Comparison of ENCODE assay signal across 8 cellular contexts in the genomic region with DNA sequence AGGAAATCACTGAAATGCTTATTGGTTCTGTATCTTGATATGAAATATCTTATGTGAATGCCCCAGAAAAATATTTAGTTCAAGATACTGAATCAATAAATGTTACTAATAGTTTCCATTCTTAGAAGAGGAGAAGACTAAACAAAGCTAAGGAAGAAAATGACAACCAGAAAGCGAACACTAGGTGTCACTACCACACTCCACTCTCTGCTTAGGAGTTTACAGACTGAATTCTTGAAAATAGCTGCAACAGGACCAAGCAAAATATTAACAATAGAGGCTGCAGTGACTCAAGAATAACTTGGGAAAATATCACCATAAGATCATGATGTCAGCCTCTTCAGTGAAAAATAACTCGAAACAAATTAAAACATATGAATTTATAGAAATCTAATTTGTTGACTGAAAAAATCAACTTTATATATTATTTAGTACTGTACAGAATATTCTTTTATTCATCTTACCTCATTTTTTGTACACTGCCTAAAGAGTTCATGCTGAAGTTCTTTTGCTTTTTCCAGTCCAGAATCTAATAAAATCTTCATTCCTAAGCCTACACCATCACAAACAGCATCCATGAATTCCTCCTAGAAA.
A peak's percentile ranks its signal among the peaks of the same experiment; 100 is the strongest.
DNase-seq lines count a peak whose midpoint lies in the region; ATAC-seq and TF ChIP-seq lines count a peak whose summit lies in the region.

No MANE protein-coding gene starts in this region.

- TF ChIP-seq CTCF in activated CD8-positive, alpha-beta T cell treated with anti-CD3 and anti-CD28 coated beads for 36 hours (IDR thresholded peaks at IDR 0.05) = peak; percentile 67

- H3K9me3 Mint-ChIP-seq in activated CD8-positive, alpha-beta T cell treated with anti-CD3 and anti-CD28 coated beads for 36 hours = no peaks in the 10 kb centered on the region

- intact Hi-C loops in activated CD8-positive, alpha-beta T cell treated with anti-CD3 and anti-CD28 coated beads for 36 hours (cut with micrococcal nuclease) = loop anchor here (5.0 kb wide), 1 partner anchor 243 kb away; no protein-coding TSS in a partner anchor

- no peaks in the 10 kb centered on the region for H3K27me3 Mint-ChIP-seq in activated CD8-positive, alpha-beta T cell treated with anti-CD3 and anti-CD28 coated beads for 36 hours

- no peak overlapping the region for H3K27ac Mint-ChIP-seq in activated CD8-positive, alpha-beta T cell treated with anti-CD3 and anti-CD28 coated beads for 36 hours

- no peaks in the 10 kb centered on the region for H3K36me3 Mint-ChIP-seq in activated CD8-positive, alpha-beta T cell treated with anti-CD3 and anti-CD28 coated beads for 36 hours (ENCODE audit: low read depth)

- DNase-seq in AG08396 (ENCODE audit: low spot score) (peak; percentile 46), GM04504 (ENCODE audit: low read depth) (peak; percentile 12), M059J (ENCODE audit: low read depth) (peak; percentile 53), hepatic stellate cell (ENCODE audit: low spot score) (peak; percentile 44), superior temporal gyrus (ENCODE audit: extremely low spot score) (peak; percentile 75)
- peak; percentile 42 for DNase-seq in activated CD8-positive, alpha-beta T cell treated with anti-CD3 and anti-CD28 coated beads for 36 hours

- ATAC-seq in activated CD8-positive, alpha-beta T cell treated with anti-CD3 and anti-CD28 coated beads for 36 hours = peak; percentile 49
- no peak for ATAC-seq in HG03457 (IDR thresholded peaks at IDR 0.05; ENCODE audit: unreplicated experiment)
- no peak for ATAC-seq in HG03439 (IDR thresholded peaks at IDR 0.05; ENCODE audit: unreplicated experiment)

- H3K4me3 Mint-ChIP-seq in activated CD8-positive, alpha-beta T cell treated with anti-CD3 and anti-CD28 coated beads for 36 hours = no peak overlapping the region

- H3K4me1 Mint-ChIP-seq in activated CD8-positive, alpha-beta T cell treated with anti-CD3 and anti-CD28 coated beads for 36 hours (ENCODE audit: low read depth) = peaks cover 3% of the 10 kb centered on the region

- CTCF ChIA-PET in activated CD8-positive, alpha-beta T cell treated with anti-CD3 and anti-CD28 coated beads for 36 hours (lab: Charles Lee) = interaction anchor here (0.6 to 2.7 kb wide), 37 partner anchors 9 to 421 kb away, joined by 3 to 17 read pairs (median 3); a partner anchor contains a TSS

- POLR2A ChIA-PET in activated CD8-positive, alpha-beta T cell treated with anti-CD3 and anti-CD28 coated beads for 36 hours (lab: Charles Lee) = interaction anchor here (0.6 kb wide), 1 partner anchor 115 kb away, joined by 5 read pairs; no protein-coding TSS in a partner anchor

Comparison
In these comparisons a context has a peak if more than half of its experiments do, and no peak if none do; other contexts are left out.
1. DNase-seq: peak in every context shown above with its lines; median percentile 75 in superior temporal gyrus; 53 in M059J; 46 in AG08396; 44 in hepatic stellate cell; 42 in activated CD8-positive, alpha-beta T cell treated with anti-CD3 and anti-CD28 coated beads for 36 hours; 12 in GM04504.